ENCODE assay signal across 1 cellular context in genomic region chr13:24745516-24745860, GRCh38.
TF ChIP-seq lines count a peak whose summit lies in the region.

No MANE protein-coding gene starts in this region.

TF ChIP-seq in H1, 55 proteins besides CTCF, POLR2A, EP300 and RAD21:
- TF ChIP-seq E2F6 (IDR thresholded peaks at IDR 0.05) = peak; percentile 55
- peak; percentile 47 for TF ChIP-seq MAX (IDR thresholded peaks at IDR 0.05)
- TF ChIP-seq ATF2 (IDR thresholded peaks at IDR 0.05; ENCODE audit: low read length) = no peak
